In the genomic region with DNA sequence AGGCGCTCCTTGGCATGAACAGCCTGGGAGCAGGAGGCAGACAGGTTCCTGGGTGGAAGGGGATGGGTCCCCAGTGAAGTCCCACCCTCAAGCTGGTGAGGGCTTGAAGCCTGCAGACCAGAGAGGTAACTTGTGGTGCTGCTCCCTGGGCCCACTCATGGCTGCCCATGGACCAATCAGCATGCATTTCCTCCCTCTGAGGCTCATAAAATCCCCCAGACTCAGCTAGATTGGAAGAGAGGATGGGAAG, we compare ENCODE assay signal across 9 cellular contexts. TPM values are rescaled to one million over a fixed set of nuclear protein-coding genes. Genes with fewer than 3 reads are reported as not detected.
DNase-seq lines count a peak whose midpoint lies in the region; ATAC-seq and TF ChIP-seq lines count a peak whose summit lies in the region.
"Had no signal": no experiment of that assay in that cellular context is flagged by ENCODE, and none has a peak within 500 bp of the region (broad histone marks: within the 10 kb centered on the region; RNA-seq: fewer than 3 reads in every experiment).

No MANE protein-coding gene starts in this region.

- 0 out of 2 replicates have a peak overlapping the region, but pooled peaks have one; percentile 64 for H3K9ac ChIP-seq in HUES48 (ENCODE audit: low read depth, low read length)
- H3K9ac ChIP-seq in stomach smooth muscle (ENCODE audit: low read length in 2 of 2): peak overlapping the region; percentile 58 to 62

- no peaks in the 10 kb centered on the region for H3K36me3 ChIP-seq in HUES48 (ENCODE audit: control insufficient read depth, insufficient read depth, low read length)
- peaks cover 0 to 6% of the 10 kb centered on the region in 2 donors for H3K36me3 ChIP-seq in lung (ENCODE audit: control insufficient read depth in 2 of 2, insufficient read depth in 2 of 2, low read length in 2 of 2)
- H3K36me3 ChIP-seq in stomach smooth muscle (ENCODE audit: control insufficient read depth in 2 of 2, insufficient read depth in 2 of 2, low read length in 2 of 2): peaks cover 23 to 25% of the 10 kb centered on the region in 2 donors

- 98 to 100% methylated on average over 1 of the region's 1 CpG for WGBS in lung, 2 donors

- no peak for ATAC-seq in lung (ENCODE audit: insufficient read depth, low FRiP score)
- no peak for ATAC-seq in GM21423 (IDR thresholded peaks at IDR 0.05; ENCODE audit: unreplicated experiment)

- no peaks in the 10 kb centered on the region for H3K27me3 ChIP-seq in HUES48 (ENCODE audit: control insufficient read depth, insufficient read depth, low read length)
- H3K27me3 ChIP-seq in lung (ENCODE audit: control insufficient read depth, insufficient read depth): no peaks in the 10 kb centered on the region
- H3K27me3 ChIP-seq in stomach smooth muscle (ENCODE audit: control insufficient read depth in 1 of 2, insufficient read depth in 2 of 2, low read length in 2 of 2): no peaks in the 10 kb centered on the region

- H3K4me3 ChIP-seq in HUES48 (ENCODE audit: low read depth, low read length) (peak overlapping the region; percentile 93), lung (peak overlapping the region; percentile 46), stomach smooth muscle (ENCODE audit: low read length in 2 of 2) (peak overlapping the region; percentile 81 to 92)

- DNase-seq in lung (ENCODE audit: low spot score) (no peak), SKM-1 (lab: John Stamatoyannopoulos, UW; ENCODE audit: unreplicated experiment) (no peak), activated gamma-delta T cell (lab: John Stamatoyannopoulos, UW) (no peak), GM10266 (ENCODE audit: extremely low spot score) (no peak)
- DNase-seq: activated CD4-positive, CD25-positive, alpha-beta regulatory T cell had no signal

- H3K27ac ChIP-seq in HUES48 (ENCODE audit: low read depth, low read length) (peak overlapping the region; percentile 58), cingulate gyrus (ENCODE audit: low read depth, low read length) (peak overlapping the region; percentile 87), lung (ENCODE audit: low read depth in 1 of 2, low read length in 1 of 2) (peak overlapping the region; percentile 97 to 99), stomach smooth muscle (ENCODE audit: low read length) (peak overlapping the region; percentile 75)

- H3K9me3 ChIP-seq in HUES48 (ENCODE audit: control insufficient read depth, insufficient read depth, low read length) (peaks cover 6% of the 10 kb centered on the region; the same call in 1 of the 2 replicates), lung (ENCODE audit: control insufficient read depth in 2 of 2, insufficient read depth in 1 of 2, low read length in 1 of 2) (no peaks in the 10 kb centered on the region), stomach smooth muscle (ENCODE audit: control insufficient read depth in 2 of 2, low read length in 2 of 2) (no peaks in the 10 kb centered on the region)

- TF ChIP-seq CTCF in lung (IDR thresholded peaks at IDR 0.05; ENCODE audit: control extremely low read depth, extremely low read depth): no peak
- no peak for TF ChIP-seq CTCF in GM10266 (IDR thresholded peaks at IDR 0.05; ENCODE audit: control insufficient read depth, insufficient read depth, low read depth, missing control alignments)

- H3K4me1 ChIP-seq in HUES48 (ENCODE audit: control insufficient read depth, insufficient read depth, low read length): peaks cover 11% of the 10 kb centered on the region
- peaks cover 0 to 3% of the 10 kb centered on the region in 2 donors for H3K4me1 ChIP-seq in lung (ENCODE audit: control insufficient read depth in 2 of 2, insufficient read depth in 2 of 2, low read length in 2 of 2)
- H3K4me1 ChIP-seq in stomach smooth muscle (ENCODE audit: control insufficient read depth, insufficient read depth, low read length): peaks cover 10% of the 10 kb centered on the region

RNA-seq across cellular contexts. Expression of a gene that starts 50.2 kb away (rescaled TPM):
- total RNA-seq in lung: 1,000 to 10,000 TPM; 1,082 to 2,674 TPM
- 100 to 1,000 TPM; 377 to 467 TPM for polyA plus RNA-seq in lung
